ENCODE assay signal across 8 cellular contexts in genomic region chrX:118603981-118604380, GRCh38.
DNase-seq lines count a peak whose midpoint lies in the region; ATAC-seq and TF ChIP-seq lines count a peak whose summit lies in the region.

No MANE protein-coding gene starts in this region.

- in situ Hi-C loops in KBM-7 (cut with MboI; ENCODE audit: low pct_unique_long_range_greater_than_20kb, low sequenced_read_pairs), result loop anchor here (25.0 kb wide), 1 partner anchor 208 kb away; the partner anchor contains the start of gene ZCCHC12

- DNase-seq in GM10248 (ENCODE audit: extremely low spot score) (peak; percentile 25), KBM-7 (peak; percentile 86), RWPE1 (ENCODE audit: low spot score) (peak; percentile 31), astrocyte of the hippocampus (ENCODE audit: low read depth, low spot score) (peak; percentile 74), hippocampal formation (lab: John Stamatoyannopoulos, UW) (peak; percentile 6 to 63), sigmoid colon (peak; percentile 76)

- POLR2A ChIA-PET in GM10248 (lab: Yijun Ruan, JAX) (no interaction called here), RWPE1 (lab: Yijun Ruan, JAX; ENCODE audit: low non-redundant PET) (no interaction called here)

- peaks cover 0 to 10% (median 2%) of the 10 kb centered on the region in 4 donors for H3K4me1 ChIP-seq in sigmoid colon

- intact Hi-C loops in sigmoid colon (cut with DNase I), result loop anchor here (2.0 to 10.0 kb wide), 3 partner anchors 109 to 203 kb away; partner anchors contain the start of gene DOCK11

- TF ChIP-seq POLR2A in sigmoid colon (IDR thresholded peaks at IDR 0.05), result no peak

- peaks cover 0 to 10% (median 4%) of the 10 kb centered on the region in 4 donors for H3K36me3 ChIP-seq in sigmoid colon

- H3K4me3 ChIP-seq in sigmoid colon, result no peak overlapping the region

- H3K27ac ChIP-seq in 22Rv1 (no peak overlapping the region), RWPE1 (no peak overlapping the region), sigmoid colon (peak overlapping the region in 3 of 4 donors; percentile 34 to 59 (median 39))

- no peak for ATAC-seq in HG02571 (IDR thresholded peaks at IDR 0.05; ENCODE audit: unreplicated experiment)

- TF ChIP-seq CTCF in 22Rv1 (IDR thresholded peaks at IDR 0.05), result peak; percentile 76
- peak; percentile 62 for TF ChIP-seq CTCF in GM10248 (IDR thresholded peaks at IDR 0.05; ENCODE audit: control extremely low read depth, extremely low read depth, low read depth, missing control alignments)
- TF ChIP-seq CTCF in RWPE1 (conservative IDR thresholded peaks at IDR 0.05; ENCODE audit: low read depth), result peak; percentile 74
- TF ChIP-seq CTCF in sigmoid colon (IDR thresholded peaks at IDR 0.05), result peak; percentile 58 to 81 (median 62)

- CTCF ChIA-PET in GM10248 (lab: Yijun Ruan, JAX) (interaction anchor here (1.2 kb wide), 1 partner anchor 10 kb away, joined by 3 read pairs; no protein-coding TSS in a partner anchor), RWPE1 (lab: Yijun Ruan, JAX) (no interaction called here)

- no peak for TF ChIP-seq EP300 in sigmoid colon (IDR thresholded peaks at IDR 0.05)

- no peaks in the 10 kb centered on the region for H3K27me3 ChIP-seq in sigmoid colon

- 13 to 34% methylated on average over 7 of the region's 7 CpGs for WGBS in sigmoid colon, 2 donors

- H3K9me3 ChIP-seq in sigmoid colon, result no peaks in the 10 kb centered on the region

Comparison
In these comparisons a context has a peak if more than half of its experiments do, and no peak if none do; other contexts are left out.
1. H3K27ac ChIP-seq: peak in sigmoid colon (3 of 4); none in 22Rv1 (single experiment) and RWPE1 (single experiment).
2. DNase-seq: peak in every context shown above with its lines; median percentile 86 in KBM-7; 76 in sigmoid colon; 74 in astrocyte of the hippocampus; 34 in hippocampal formation; 31 in RWPE1; 25 in GM10248.
3. Peak in every context shown above with its lines, with median percentiles within 50 percentile points of each other: CTCF ChIP-seq.